In genomic region chr11:79076526-79077115, GRCh38 we compare ENCODE assay signal across 9 cellular contexts.
DNase-seq lines count a peak whose midpoint lies in the region; ATAC-seq and TF ChIP-seq lines count a peak whose summit lies in the region.
"Had no signal": no experiment of that assay in that cellular context is flagged by ENCODE, and none has a peak within 500 bp of the region (broad histone marks: within the 10 kb centered on the region; RNA-seq: fewer than 3 reads in every experiment).

No MANE protein-coding gene starts in this region.

- H3K27me3 Mint-ChIP-seq in activated naive CD4-positive, alpha-beta T cell treated with anti-CD3 and anti-CD28 coated beads for 36 hours (ENCODE audit: low read depth) = peaks cover 2% of the 10 kb centered on the region
- peaks cover 4% of the 10 kb centered on the region for H3K27me3 Mint-ChIP-seq in nephron progenitor cell (ENCODE audit: low read depth, poor library complexity)

- H3K4me3 Mint-ChIP-seq in activated naive CD4-positive, alpha-beta T cell treated with anti-CD3 and anti-CD28 coated beads for 36 hours = no peak overlapping the region
- no peak overlapping the region for H3K4me3 Mint-ChIP-seq in nephron progenitor cell
- H3K4me3 Mint-ChIP-seq: activated naive CD8-positive, alpha-beta T cell had no signal

- intact Hi-C loops in activated naive CD4-positive, alpha-beta T cell treated with anti-CD3 and anti-CD28 coated beads for 36 hours (cut with micrococcal nuclease) = loop anchor here (1.0 kb wide), 1 partner anchor 430 kb away; no protein-coding TSS in a partner anchor

- H3K27ac Mint-ChIP-seq in activated naive CD4-positive, alpha-beta T cell treated with anti-CD3 and anti-CD28 coated beads for 36 hours = no peak overlapping the region
- no peak overlapping the region for H3K27ac Mint-ChIP-seq in nephron progenitor cell
- H3K27ac Mint-ChIP-seq: activated naive CD8-positive, alpha-beta T cell had no signal

- no peaks in the 10 kb centered on the region for H3K9me3 Mint-ChIP-seq in activated naive CD4-positive, alpha-beta T cell treated with anti-CD3 and anti-CD28 coated beads for 36 hours
- peaks cover 14% of the 10 kb centered on the region for H3K9me3 Mint-ChIP-seq in nephron progenitor cell

- no peaks in the 10 kb centered on the region for H3K4me1 Mint-ChIP-seq in activated naive CD4-positive, alpha-beta T cell treated with anti-CD3 and anti-CD28 coated beads for 36 hours (ENCODE audit: low read depth)
- H3K4me1 Mint-ChIP-seq in nephron progenitor cell = peaks cover 72% of the 10 kb centered on the region

- no peaks in the 10 kb centered on the region for H3K36me3 Mint-ChIP-seq in activated naive CD4-positive, alpha-beta T cell treated with anti-CD3 and anti-CD28 coated beads for 36 hours (ENCODE audit: low read depth)
- H3K36me3 Mint-ChIP-seq in nephron progenitor cell (ENCODE audit: low read depth) = peaks cover 19% of the 10 kb centered on the region
- H3K36me3 Mint-ChIP-seq: activated naive CD8-positive, alpha-beta T cell had no signal

- CTCF ChIA-PET in activated naive CD4-positive, alpha-beta T cell treated with anti-CD3 and anti-CD28 coated beads for 36 hours (lab: Charles Lee) = interaction anchor here (0.7 to 1.5 kb wide), 3 partner anchors 7 to 431 kb away, joined by 3 to 6 read pairs (median 4); no protein-coding TSS in a partner anchor

- peak; percentile 31 for DNase-seq in activated naive CD4-positive, alpha-beta T cell treated with anti-CD3 and anti-CD28 coated beads for 36 hours
- DNase-seq in activated naive CD4-positive, alpha-beta T cell (lab: John Stamatoyannopoulos, UW) = no peak
- peak; percentile 76 for DNase-seq in NCI-H69 (lab: John Stamatoyannopoulos, UW)
- DNase-seq in coronary artery (ENCODE audit: low spot score) = no peak
- DNase-seq in nephron progenitor cell = no peak
- no peak for DNase-seq in activated naive CD4-positive, alpha-beta T cell treated with Interleukin-2 at 50 U/mL for 16 hours

- no peak overlapping the region for H3K4me3 ChIP-seq in coronary artery

- ATAC-seq in GM21367 (IDR thresholded peaks at IDR 0.05; ENCODE audit: unreplicated experiment) (no peak), GM19328 (IDR thresholded peaks at IDR 0.05; ENCODE audit: unreplicated experiment) (no peak)

- peak; percentile 43 for TF ChIP-seq CTCF in coronary artery (IDR thresholded peaks at IDR 0.05)
- peak; percentile 35 for TF ChIP-seq CTCF in nephron progenitor cell (IDR thresholded peaks at IDR 0.05)

- no peak overlapping the region for H3K27ac ChIP-seq in coronary artery

Comparison
In these comparisons a context has a peak if more than half of its experiments do, and no peak if none do; other contexts are left out.
1. DNase-seq: peak in activated naive CD4-positive, alpha-beta T cell treated with anti-CD3 and anti-CD28 coated beads for 36 hours (single experiment) and NCI-H69 (single experiment); none in activated naive CD4-positive, alpha-beta T cell (0 of 4), coronary artery (single experiment), nephron progenitor cell (single experiment) and activated naive CD4-positive, alpha-beta T cell treated with Interleukin-2 at 50 U/mL for 16 hours (single experiment).